Comparison of ENCODE assay signal across 21 cellular contexts in the genomic region with DNA sequence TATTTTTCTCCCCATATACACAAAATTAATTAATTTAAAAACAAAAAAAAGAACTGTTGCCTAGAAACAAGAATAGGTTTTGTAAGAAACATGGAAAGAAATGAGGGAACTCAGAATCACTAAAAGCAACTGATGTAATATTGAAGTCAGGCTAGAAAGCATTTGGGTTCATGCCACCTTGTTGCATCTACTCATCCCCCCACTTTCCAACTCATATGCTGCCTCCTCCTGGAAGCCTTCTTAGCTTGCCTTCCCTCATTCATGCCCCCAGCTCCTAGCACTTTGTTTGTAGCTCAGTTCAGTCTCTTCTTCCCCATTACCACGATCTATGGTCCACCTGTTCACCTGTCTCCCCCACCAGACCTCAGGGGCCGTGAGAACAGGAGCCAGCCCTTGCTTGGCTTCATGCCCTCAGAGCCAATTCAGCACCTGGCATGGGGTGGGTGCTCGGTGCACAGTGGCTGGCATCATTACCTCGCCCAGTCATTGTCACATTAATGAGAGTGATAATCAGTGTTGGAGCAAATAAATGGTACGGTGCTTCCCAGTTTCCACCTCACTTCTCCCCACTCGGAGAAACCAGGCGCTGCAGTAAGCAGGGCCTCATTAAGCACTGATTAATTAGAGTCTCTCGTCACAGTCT.
DNase-seq lines count a peak whose midpoint lies in the region; TF ChIP-seq lines count a peak whose summit lies in the region.
"Had no signal": no experiment of that assay in that cellular context is flagged by ENCODE, and none has a peak within 500 bp of the region (broad histone marks: within the 10 kb centered on the region; RNA-seq: fewer than 3 reads in every experiment).

No MANE protein-coding gene starts in this region.

- H2AK5ac ChIP-seq in H9 (ENCODE audit: insufficient read length, low read length): no peak overlapping the region

- no peaks in the 10 kb centered on the region for H3K9me3 ChIP-seq in H9 (ENCODE audit: control insufficient read depth, low read depth, low read length)
- H3K9me3 ChIP-seq: SJCRH30 had no signal

- H3K4me1 Mint-ChIP-seq in activated naive CD4-positive, alpha-beta T cell treated with anti-CD3 and anti-CD28 coated beads, Interleukin-2, amount 10 ng/mL, durations not matched to agents 7 days and 5 days: no peaks in the 10 kb centered on the region
- peaks cover 6 to 13% of the 10 kb centered on the region in 2 experiments for H3K4me1 Mint-ChIP-seq in H9
- H3K4me1 Mint-ChIP-seq: B cell, CD14-positive monocyte had no signal

- H3K4me1 ChIP-seq in H9 (ENCODE audit: insufficient read depth, low read length): no peaks in the 10 kb centered on the region
- H3K4me1 ChIP-seq: SJCRH30 had no signal

- H3K27ac ChIP-seq in H9 (ENCODE audit: insufficient read length, low read depth, low read length) (no peak overlapping the region), coronary artery (no peak overlapping the region)
- H3K27ac ChIP-seq: SJCRH30 had no signal

- no peaks in the 10 kb centered on the region for H3K79me1 ChIP-seq in H9 (ENCODE audit: insufficient read depth, low read depth, low read length, poor library complexity, severe bottlenecking)

- H2BK12ac ChIP-seq in H9 (ENCODE audit: insufficient read length, low read depth, low read length): no peak overlapping the region

- peak; percentile 2 for DNase-seq in activated naive CD4-positive, alpha-beta T cell treated with anti-CD3 and anti-CD28 coated beads, Interleukin-2, amount 10 ng/mL, durations not matched to agents 7 days and 5 days
- no peak for DNase-seq in activated naive CD4-positive, alpha-beta T cell treated with Interleukin-2 at 50 U/mL for 16 hours
- DNase-seq in H9 (peak; percentile 4), coronary artery (ENCODE audit: low spot score) (peak; percentile 54), posterior vena cava (ENCODE audit: low spot score) (peak; percentile 36), inferior parietal cortex (ENCODE audit: extremely low spot score) (no peak), DMS114 treated with DMSO at 0.1 percent for 48 hours (lab: John Stamatoyannopoulos, UW; ENCODE audit: unreplicated experiment) (no peak)
- DNase-seq in effector CD4-positive, alpha-beta T cell: no peak
- DNase-seq: EL, GF-D8, KBM-7, NCI-H1092, NCI-H146, NCI-H2029, NCI-H345, NCI-H524 treated with DMSO at 0.1 percent for 48 hours, NCI-H82 had no signal

- H4K5ac ChIP-seq in H9 (ENCODE audit: insufficient read length, low read depth, low read length): no peak overlapping the region

- H4K20me1 ChIP-seq in H9 (ENCODE audit: control insufficient read depth, insufficient read depth, insufficient read length): no peaks in the 10 kb centered on the region

- no peak overlapping the region for H3K4me3 ChIP-seq in coronary artery
- H3K4me3 ChIP-seq: GM23338, SJCRH30 had no signal

- no peak overlapping the region for H2BK20ac ChIP-seq in H9 (ENCODE audit: low read depth, low read length, poor library complexity, severe bottlenecking)

- H3K4me3 Mint-ChIP-seq in activated naive CD4-positive, alpha-beta T cell treated with anti-CD3 and anti-CD28 coated beads, Interleukin-2, amount 10 ng/mL, durations not matched to agents 7 days and 5 days: no peak overlapping the region
- H3K4me3 Mint-ChIP-seq in H9: no peak overlapping the region
- H3K4me3 Mint-ChIP-seq: B cell, CD14-positive monocyte, GM23338 had no signal

- H3K4me2 ChIP-seq in H9 (ENCODE audit: insufficient read depth, insufficient read length, low read length): no peak overlapping the region
- H3K4me2 ChIP-seq: GM23338 had no signal

- no peaks in the 10 kb centered on the region for H3K79me2 ChIP-seq in H9 (ENCODE audit: insufficient read depth, low read length)

- no peak overlapping the region for H3K4ac ChIP-seq in H9 (ENCODE audit: low read depth, low read length)

- no peak overlapping the region for H3K23ac ChIP-seq in H9 (ENCODE audit: insufficient read length, low read depth, low read length)

- no peaks in the 10 kb centered on the region for H3K9me3 Mint-ChIP-seq in activated naive CD4-positive, alpha-beta T cell treated with anti-CD3 and anti-CD28 coated beads, Interleukin-2, amount 10 ng/mL, durations not matched to agents 7 days and 5 days
- no peaks in the 10 kb centered on the region for H3K9me3 Mint-ChIP-seq in H9
- H3K9me3 Mint-ChIP-seq: CD14-positive monocyte, GM23338 had no signal

- H3T11ph ChIP-seq in H9 (ENCODE audit: low read length): no peak overlapping the region

- intact Hi-C loops in posterior vena cava (cut with DNase I): no loop called here

- TF ChIP-seq CTCF in H9 (conservative IDR thresholded peaks at IDR 0.05) (no peak), coronary artery (IDR thresholded peaks at IDR 0.05) (no peak)

- no peak overlapping the region for H3K56ac ChIP-seq in H9 (ENCODE audit: insufficient read length, low read depth, low read length)

- no peak overlapping the region for H3K9ac ChIP-seq in H9 (ENCODE audit: extremely low read depth, insufficient read length, low read length)

- no peak overlapping the region for H2BK120ac ChIP-seq in H9 (ENCODE audit: low read depth, low read length, poor library complexity, severe bottlenecking)

- H4K91ac ChIP-seq in H9 (ENCODE audit: insufficient read length, low read depth, low read length): no peak overlapping the region

- H2BK15ac ChIP-seq in H9 (ENCODE audit: low read depth, low read length): no peak overlapping the region

- no peak overlapping the region for H4K8ac ChIP-seq in H9 (replicated peaks; ENCODE audit: insufficient read length, low read depth, low read length)

- H3K18ac ChIP-seq in H9 (ENCODE audit: insufficient read length, low read depth, low read length): no peak overlapping the region

- no peaks in the 10 kb centered on the region for H3K36me3 Mint-ChIP-seq in activated naive CD4-positive, alpha-beta T cell treated with anti-CD3 and anti-CD28 coated beads, Interleukin-2, amount 10 ng/mL, durations not matched to agents 7 days and 5 days
- no peaks in the 10 kb centered on the region for H3K36me3 Mint-ChIP-seq in H9 (ENCODE audit: insufficient read depth in 1 of 3, low read depth in 3 of 3)
- H3K36me3 Mint-ChIP-seq: CD14-positive monocyte had no signal

- no peak overlapping the region for H3K27ac Mint-ChIP-seq in activated naive CD4-positive, alpha-beta T cell treated with anti-CD3 and anti-CD28 coated beads, Interleukin-2, amount 10 ng/mL, durations not matched to agents 7 days and 5 days
- no peak overlapping the region for H3K27ac Mint-ChIP-seq in H9
- H3K27ac Mint-ChIP-seq: B cell, CD14-positive monocyte, GM23338 had no signal

- H2BK5ac ChIP-seq in H9 (ENCODE audit: insufficient read length, low read length): no peak overlapping the region

- H3K27me3 Mint-ChIP-seq in activated naive CD4-positive, alpha-beta T cell treated with anti-CD3 and anti-CD28 coated beads, Interleukin-2, amount 10 ng/mL, durations not matched to agents 7 days and 5 days: peaks cover 6% of the 10 kb centered on the region
- peaks cover 5% of the 10 kb centered on the region for H3K27me3 Mint-ChIP-seq in H9 (ENCODE audit: low read depth)

- no CpG with 5 or more reads among the region's 8 CpGs for WGBS in H9 (ENCODE audit: extremely low coverage, insufficient read length, low lambda C conversion rate)

- H3K27me3 ChIP-seq in H9 (ENCODE audit: insufficient read depth, low read length): no peaks in the 10 kb centered on the region
- H3K27me3 ChIP-seq: SJCRH30 had no signal

- no peaks in the 10 kb centered on the region for H3K23me2 ChIP-seq in H9 (ENCODE audit: insufficient read length, low read depth, low read length, poor library complexity, severe bottlenecking)

- no peak overlapping the region for H2AFZ ChIP-seq in H9 (ENCODE audit: low read length)
- H2AFZ ChIP-seq: GM23338 had no signal

- CTCF ChIA-PET in activated naive CD4-positive, alpha-beta T cell treated with anti-CD3 and anti-CD28 coated beads, Interleukin-2, amount 10 ng/mL, durations not matched to agents 7 days and 5 days (lab: Charles Lee): no interaction called here

- H3K14ac ChIP-seq in H9 (ENCODE audit: insufficient read depth, low read length): no peak overlapping the region

Comparison
In these comparisons a context has a peak if more than half of its experiments do, and no peak if none do; other contexts are left out.
1. DNase-seq: peak in activated naive CD4-positive, alpha-beta T cell treated with anti-CD3 and anti-CD28 coated beads, Interleukin-2, amount 10 ng/mL, durations not matched to agents 7 days and 5 days (single experiment), H9 (single experiment), coronary artery (single experiment) and posterior vena cava (single experiment); none in activated naive CD4-positive, alpha-beta T cell treated with Interleukin-2 at 50 U/mL for 16 hours (single experiment), inferior parietal cortex (single experiment), effector CD4-positive, alpha-beta T cell (single experiment) and DMS114 treated with DMSO at 0.1 percent for 48 hours (single experiment).